Comparison of ENCODE assay signal across 8 cellular contexts in genomic region chr20:49768204-49769124, GRCh38.
A peak's percentile ranks its signal among the peaks of the same experiment; 100 is the strongest.
DNase-seq lines count a peak whose midpoint lies in the region; ATAC-seq and TF ChIP-seq lines count a peak whose summit lies in the region.

No MANE protein-coding gene starts in this region.

- in situ Hi-C loops in astrocyte of the cerebellum (cut with HindIII; ENCODE audit: low sequenced_read_pairs): no loop called here
- in situ Hi-C loops in GM13977 (cut with MboI; ENCODE audit: low pct_unique_long_range_greater_than_20kb, low sequenced_read_pairs, unreplicated experiment): no loop called here

- H3K4me3 ChIP-seq in astrocyte of the cerebellum (ENCODE audit: low read depth, low read length): no peak overlapping the region

- peak; percentile 32 for ATAC-seq in stimulated activated naive CD8-positive, alpha-beta T cell treated with anti-CD3 and anti-CD28 coated beads, Interleukin-15, Interleukin-2, amounts not matched to agents 100 U/mL and 50 U/mL, for 24 hours
- no peak for ATAC-seq in GM21423 (IDR thresholded peaks at IDR 0.05; ENCODE audit: unreplicated experiment)

- peak; percentile 81 for DNase-seq in GM03348 (ENCODE audit: low spot score)
- DNase-seq in NCI-H2196 (lab: John Stamatoyannopoulos, UW; ENCODE audit: unreplicated experiment): peak; percentile 73
- peak; percentile 97 for DNase-seq in astrocyte of the cerebellum (ENCODE audit: low read depth)
- peak; percentile 68 for DNase-seq in iPS-NIHi11 (ENCODE audit: low spot score)
- no peak for DNase-seq in stimulated activated naive CD8-positive, alpha-beta T cell treated with anti-CD3 and anti-CD28 coated beads, Interleukin-15, Interleukin-2, amounts not matched to agents 100 U/mL and 50 U/mL, for 24 hours
- no peak for DNase-seq in NCI-H2171 (lab: John Stamatoyannopoulos, UW)
- no peak for DNase-seq in GM13977 (ENCODE audit: low spot score)

- no peak for TF ChIP-seq CTCF in astrocyte of the cerebellum (IDR thresholded peaks at IDR 0.05; ENCODE audit: low read depth, low read length, missing control alignments)
- TF ChIP-seq CTCF in GM13977 (IDR thresholded peaks at IDR 0.05; ENCODE audit: extremely low read depth, insufficient read depth, missing control alignments): no peak

Comparison
In these comparisons a context has a peak if more than half of its experiments do, and no peak if none do; other contexts are left out.
1. DNase-seq: peak in GM03348 (single experiment), NCI-H2196 (single experiment), astrocyte of the cerebellum (single experiment) and iPS-NIHi11 (single experiment); none in stimulated activated naive CD8-positive, alpha-beta T cell treated with anti-CD3 and anti-CD28 coated beads, Interleukin-15, Interleukin-2, amounts not matched to agents 100 U/mL and 50 U/mL, for 24 hours (single experiment), NCI-H2171 (single experiment) and GM13977 (single experiment).